ENCODE assay signal across 32 cellular contexts in genomic region chr18:57432118-57432517, GRCh38. TPM values are rescaled to one million over a fixed set of nuclear protein-coding genes. Genes with fewer than 3 reads are reported as not detected.
"Had no signal": no experiment of that assay in that cellular context is flagged by ENCODE, and none has a peak within 500 bp of the region (broad histone marks: within the 10 kb centered on the region; RNA-seq: fewer than 3 reads in every experiment).

No MANE protein-coding gene starts in this region.

- H3K4me3 Mint-ChIP-seq: activated CD4-positive, alpha-beta T cell treated with anti-CD3 and anti-CD28 coated beads, Interleukin-2, amount 10 ng/mL, durations not matched to agents 24 days and 14 days; activated CD8-positive, alpha-beta T cell treated with anti-CD3 and anti-CD28 coated beads for 36 hours; activated naive CD4-positive, alpha-beta T cell treated with anti-CD3 and anti-CD28 coated beads, Interleukin-2, amount 50 U/mL, for 24 hours; activated naive CD8-positive, alpha-beta T cell treated with anti-CD3 and anti-CD28 coated beads, Interleukin-2, amount 10 ng/mL, durations not matched to agents 7 days and 5 days; activated T-cell treated with anti-CD3 and anti-CD28 coated beads, Interleukin-2, amount 50 U/mL, for 72 hours; activated T-helper 17 cell treated with anti-CD3 and anti-CD28 coated beads, Interleukin-2, amount 50 U/mL, for 72 hours; central memory CD8-positive, alpha-beta T cell had no signal

- H3K9me3 Mint-ChIP-seq: central memory CD8-positive, alpha-beta T cell had no signal

- H3K9me3 ChIP-seq: ascending aorta, SJCRH30 had no signal

- H3K4me3 ChIP-seq: ascending aorta, cardiac muscle cell, SJCRH30, SK-N-MC had no signal

- H3K36me3 ChIP-seq: ascending aorta, cardiac muscle cell, SJCRH30 had no signal

- H3K36me3 Mint-ChIP-seq: activated naive CD8-positive, alpha-beta T cell treated with anti-CD3 and anti-CD28 coated beads, Interleukin-2, amount 10 ng/mL, durations not matched to agents 7 days and 5 days had no signal

- DNase-seq: activated CD4-positive, alpha-beta T cell treated with anti-CD3 and anti-CD28 coated beads, Interleukin-2, amount 10 ng/mL, durations not matched to agents 24 days and 14 days; activated CD4-positive, alpha-beta T cell treated with anti-CD3 and anti-CD28 coated beads, Interleukin-2, amount 50 U/mL, for 4 hours; activated CD8-positive, alpha-beta T cell treated with anti-CD3 and anti-CD28 coated beads for 36 hours; activated effector memory CD4-positive, alpha-beta T cell treated with anti-CD3 and anti-CD28 coated beads, Interleukin-2, amount 50 U/mL, for 16 hours; activated naive CD4-positive, alpha-beta T cell treated with Interleukin-2 at 50 U/mL for 16 hours; activated naive CD8-positive, alpha-beta T cell treated with anti-CD3 and anti-CD28 coated beads, Interleukin-2, amount 10 ng/mL, durations not matched to agents 7 days and 5 days; activated T-cell treated with anti-CD3 and anti-CD28 coated beads, Interleukin-2, amount 50 U/mL, for 1 hour; activated T-cell treated with anti-CD3 and anti-CD28 coated beads, Interleukin-2, amount 50 U/mL, for 72 hours; amygdala; NCI-H1105 treated with DMSO at 0.1 percent for 48 hours; NCI-H1436; NCI-H1694; NCI-H1930; NCI-H2081 treated with DMSO at 0.1 percent for 48 hours; NCI-H226; NCI-H446 treated with DMSO at 0.1 percent for 48 hours; NCI-H524; NCI-H69; NCI-H82; SHP77; SJCRH30; T1000; WERI-Rb-1 had no signal

- ATAC-seq: activated CD8-positive, alpha-beta T cell treated with anti-CD3 and anti-CD28 coated beads for 36 hours; activated T-cell treated with anti-CD3 and anti-CD28 coated beads, Interleukin-2, amount 50 U/mL, for 72 hours; activated T-helper 17 cell treated with anti-CD3 and anti-CD28 coated beads, Interleukin-2, amount 50 U/mL, for 72 hours; Panc1 had no signal

- H3K27ac Mint-ChIP-seq: activated CD4-positive, alpha-beta T cell treated with anti-CD3 and anti-CD28 coated beads, Interleukin-2, amount 10 ng/mL, durations not matched to agents 24 days and 14 days; activated CD8-positive, alpha-beta T cell treated with anti-CD3 and anti-CD28 coated beads for 36 hours; activated naive CD4-positive, alpha-beta T cell treated with anti-CD3 and anti-CD28 coated beads, Interleukin-2, amount 50 U/mL, for 24 hours; activated naive CD8-positive, alpha-beta T cell treated with anti-CD3 and anti-CD28 coated beads, Interleukin-2, amount 10 ng/mL, durations not matched to agents 7 days and 5 days; activated T-cell treated with anti-CD3 and anti-CD28 coated beads, Interleukin-2, amount 50 U/mL, for 72 hours; activated T-helper 17 cell treated with anti-CD3 and anti-CD28 coated beads, Interleukin-2, amount 50 U/mL, for 72 hours had no signal

- H3K4me1 ChIP-seq: SJCRH30 had no signal

- H3K27ac ChIP-seq: ascending aorta, cardiac muscle cell, SJCRH30, SK-N-MC, WERI-Rb-1 had no signal

- H3K27me3 ChIP-seq: SJCRH30 had no signal

RNA-seq across cellular contexts. Expression of gene ONECUT2, which starts 3.1 kb away (rescaled TPM):
- total RNA-seq: activated CD4-positive, alpha-beta T cell treated with anti-CD3 and anti-CD28 coated beads, Interleukin-2, amount 10 ng/mL, durations not matched to agents 24 days and 14 days; activated CD8-positive, alpha-beta memory T cell treated with anti-CD3 and anti-CD28 coated beads for 36 hours; activated CD8-positive, alpha-beta T cell treated with anti-CD3 and anti-CD28 coated beads for 36 hours; activated naive CD8-positive, alpha-beta T cell treated with anti-CD3 and anti-CD28 coated beads, Interleukin-2, amount 10 ng/mL, durations not matched to agents 7 days and 5 days; T-helper 2 cell treated with Interferon-gamma antibody and Interleukin-4, amounts not matched to agents 100 ng/mL and 5 ng/mL, for 36 hours had no signal
